9 cellular contexts compared by ENCODE assay signal in the genomic region with DNA sequence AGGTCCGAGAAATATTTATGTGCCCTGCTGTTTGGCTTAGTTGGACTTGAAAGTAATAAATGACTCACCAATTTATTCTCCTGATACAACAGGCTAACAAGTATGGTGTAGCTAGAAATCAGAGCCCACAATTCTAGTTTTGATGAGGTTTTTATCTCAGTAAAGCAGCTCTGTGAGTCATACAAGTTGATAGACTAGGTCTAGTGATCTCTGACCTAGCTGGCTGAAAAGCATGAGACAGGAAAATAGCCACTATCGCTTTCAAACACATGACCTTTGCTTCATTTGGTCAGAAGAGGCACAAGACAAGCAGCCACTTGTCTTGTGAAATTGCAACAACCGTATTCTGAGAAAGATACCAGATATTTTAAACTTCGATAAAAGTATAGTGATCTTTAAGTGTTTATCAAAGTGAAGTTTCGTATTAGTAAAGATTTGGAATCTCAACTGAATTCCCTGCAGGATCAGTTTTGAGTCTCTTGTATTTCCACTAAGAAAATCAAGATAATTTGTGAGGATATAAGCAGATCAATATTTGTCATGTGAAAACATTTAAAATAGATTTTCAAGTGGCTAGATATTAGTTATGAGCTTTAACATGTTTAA.
A peak's percentile ranks its signal among the peaks of the same experiment; 100 is the strongest.
DNase-seq lines count a peak whose midpoint lies in the region; ATAC-seq, FAIRE-seq and TF ChIP-seq lines count a peak whose summit lies in the region.
"Had no signal": no experiment of that assay in that cellular context is flagged by ENCODE, and none has a peak within 500 bp of the region (broad histone marks: within the 10 kb centered on the region; RNA-seq: fewer than 3 reads in every experiment).

No MANE protein-coding gene starts in this region.

- ATAC-seq in GM19372 (IDR thresholded peaks at IDR 0.05; ENCODE audit: low read depth, unreplicated experiment) (peak; percentile 69), HG03432 (IDR thresholded peaks at IDR 0.05; ENCODE audit: unreplicated experiment) (peak; percentile 83)

- H3K36me3 ChIP-seq in small intestine (ENCODE audit: control insufficient read depth in 2 of 2, insufficient read depth in 2 of 2, low read length in 2 of 2) (no peaks in the 10 kb centered on the region), HAP-1 (replicated peaks) (no peaks in the 10 kb centered on the region)

- TF ChIP-seq POLR2A in erythroblast (IDR thresholded peaks at IDR 0.05; ENCODE audit: low read length), result no peak

- no peaks in the 10 kb centered on the region for H3K9me3 ChIP-seq in small intestine (ENCODE audit: control insufficient read depth, low read depth)
- no peaks in the 10 kb centered on the region for H3K9me3 ChIP-seq in HAP-1

- in situ Hi-C loops in HAP-1 (cut with MboI; ENCODE audit: low sequenced_read_pairs), result no loop called here

- H3K4me3 ChIP-seq in small intestine (ENCODE audit: low read depth in 1 of 2, low read length in 2 of 2) (no peak overlapping the region), HAP-1 (no peak overlapping the region)

- DNase-seq in erythroblast (lab: John Stamatoyannopoulos, UW), result peak; percentile 54 to 79
- DNase-seq in small intestine, result peak; percentile 93
- no peak for DNase-seq in medulla oblongata (ENCODE audit: extremely low spot score)
- DNase-seq in activated CD4-positive, alpha-beta T cell treated with anti-CD3 and anti-CD28 coated beads, Interleukin-2, amount 50 U/mL, for 1 hour, result no peak
- no peak for DNase-seq in HAP-1 (ENCODE audit: low spot score in 2 of 2)
- no peak for DNase-seq in NCI-H146 treated with DMSO at 0.1 percent for 48 hours (lab: John Stamatoyannopoulos, UW; ENCODE audit: unreplicated experiment)
- DNase-seq: NCI-H226 had no signal

- peak; percentile 97 for FAIRE-seq in small intestine (lab: Jason Lieb, UNC)

- H3K27me3 ChIP-seq in small intestine (ENCODE audit: control insufficient read depth in 2 of 2, insufficient read depth in 2 of 2, low read length in 2 of 2) (no peaks in the 10 kb centered on the region), HAP-1 (ENCODE audit: low read depth) (no peaks in the 10 kb centered on the region; the same call in 1 of the 2 replicates)

- no peak overlapping the region for H3K27ac ChIP-seq in small intestine (ENCODE audit: low read depth in 1 of 2, low read length in 1 of 2)

- H3K4me1 ChIP-seq in small intestine (ENCODE audit: control insufficient read depth in 2 of 2, insufficient read depth in 1 of 2, low read depth in 1 of 2, low read length in 1 of 2) (no peaks in the 10 kb centered on the region), HAP-1 (no peaks in the 10 kb centered on the region)

- 16 to 56% (median 36%) methylated on average over 5 of the region's 5 CpGs for WGBS in small intestine, 3 donors

Comparison
In these comparisons a context has a peak if more than half of its experiments do, and no peak if none do; other contexts are left out.
1. DNase-seq: peak in erythroblast (2 of 2) and small intestine (single experiment); none in medulla oblongata (single experiment), activated CD4-positive, alpha-beta T cell treated with anti-CD3 and anti-CD28 coated beads, Interleukin-2, amount 50 U/mL, for 1 hour (single experiment), HAP-1 (0 of 2) and NCI-H146 treated with DMSO at 0.1 percent for 48 hours (single experiment).